Comparison of ENCODE assay signal across 1 cellular context in genomic region chr11:9053631-9054030, GRCh38.
TF ChIP-seq lines count a peak whose summit lies in the region.

No MANE protein-coding gene starts in this region.

TF ChIP-seq in WTC11, 78 proteins besides CTCF, POLR2A, EP300 and RAD21 (continued from another document):
- TF ChIP-seq ZNF281 (CRISPR knock-in tag; IDR thresholded peaks at IDR 0.05) (no peak), ETV6 (CRISPR knock-in tag; IDR thresholded peaks at IDR 0.05) (no peak), E2F4 (CRISPR knock-in tag; IDR thresholded peaks at IDR 0.05; ENCODE audit: borderline replicate concordance, low read depth) (no peak), ZNF512 (CRISPR knock-in tag; IDR thresholded peaks at IDR 0.05; ENCODE audit: borderline replicate concordance) (no peak), ARID4B (CRISPR knock-in tag; IDR thresholded peaks at IDR 0.05; ENCODE audit: borderline replicate concordance) (no peak), IRF1 (CRISPR knock-in tag; IDR thresholded peaks at IDR 0.05) (no peak), IRF2 (CRISPR knock-in tag; IDR thresholded peaks at IDR 0.05; ENCODE audit: borderline replicate concordance, low read depth) (no peak), USF2 (CRISPR knock-in tag; IDR thresholded peaks at IDR 0.05) (no peak), MYBL2 (CRISPR knock-in tag; IDR thresholded peaks at IDR 0.05) (no peak), E2F1 (CRISPR knock-in tag; IDR thresholded peaks at IDR 0.05) (no peak), SMAD4 (CRISPR knock-in tag; IDR thresholded peaks at IDR 0.05) (no peak), PREB (CRISPR knock-in tag; IDR thresholded peaks at IDR 0.05; ENCODE audit: borderline replicate concordance) (no peak)
